ENCODE assay signal across 3 cellular contexts in genomic region chr3:195590381-195590780, GRCh38. TPM values are rescaled to one million over a fixed set of nuclear protein-coding genes. Genes with fewer than 3 reads are reported as not detected.
"Had no signal": no experiment of that assay in that cellular context is flagged by ENCODE, and none has a peak within 500 bp of the region (broad histone marks: within the 10 kb centered on the region; RNA-seq: fewer than 3 reads in every experiment).

No MANE protein-coding gene starts in this region.

RNA-seq across cellular contexts. Expression of gene APOD, which starts 6.6 kb away (rescaled TPM):
- total RNA-seq: OCI-LY7, PC-3, SJSA1 had no signal
